In genomic region chr20:35276408-35276807, GRCh38 we compare ENCODE assay signal across 10 cellular contexts. TPM values are rescaled to one million over a fixed set of nuclear protein-coding genes. Genes with fewer than 3 reads are reported as not detected.
DNase-seq lines count a peak whose midpoint lies in the region; ATAC-seq lines count a peak whose summit lies in the region.
"Had no signal": no experiment of that assay in that cellular context is flagged by ENCODE, and none has a peak within 500 bp of the region (broad histone marks: within the 10 kb centered on the region; RNA-seq: fewer than 3 reads in every experiment).

No MANE protein-coding gene starts in this region.

- no peak for DNase-seq in activated T-cell treated with anti-CD3 and anti-CD28 coated beads, Interleukin-2, amount 50 U/mL, for 24 hours
- DNase-seq in activated T-cell treated with anti-CD3 and anti-CD28 coated beads, Interleukin-2, amount 50 U/mL, for 1 hour, result no peak
- DNase-seq in immature natural killer cell, result no peak
- DNase-seq: NCI-H1436 treated with DMSO at 0.1 percent for 48 hours had no signal

- H3K27me3 ChIP-seq in thymus (ENCODE audit: control insufficient read depth, insufficient read depth), result no peaks in the 10 kb centered on the region

- H3K27me3 Mint-ChIP-seq in activated T-cell treated with anti-CD3 and anti-CD28 coated beads, Interleukin-2, amount 50 U/mL, for 24 hours, result no peaks in the 10 kb centered on the region
- no peaks in the 10 kb centered on the region for H3K27me3 Mint-ChIP-seq in activated T-helper 17 cell treated with anti-CD3 and anti-CD28 coated beads, Interleukin-2, amount 50 U/mL, for 72 hours
- H3K27me3 Mint-ChIP-seq in immature natural killer cell (ENCODE audit: low read depth in 3 of 3), result peaks cover 2 to 7% (median 3%) of the 10 kb centered on the region in 3 donors

- peaks cover 83% of the 10 kb centered on the region for H3K36me3 Mint-ChIP-seq in activated T-cell treated with anti-CD3 and anti-CD28 coated beads, Interleukin-2, amount 50 U/mL, for 24 hours (ENCODE audit: low read depth)
- peaks cover 68% of the 10 kb centered on the region for H3K36me3 Mint-ChIP-seq in activated T-helper 17 cell treated with anti-CD3 and anti-CD28 coated beads, Interleukin-2, amount 50 U/mL, for 72 hours (ENCODE audit: low read depth)
- H3K36me3 Mint-ChIP-seq in immature natural killer cell, result peaks cover 7 to 20% (median 12%) of the 10 kb centered on the region in 3 donors

- peaks cover 4% of the 10 kb centered on the region for H3K4me1 ChIP-seq in thymus (ENCODE audit: control insufficient read depth, insufficient read depth, low read length)

- H3K4me3 Mint-ChIP-seq in activated T-cell treated with anti-CD3 and anti-CD28 coated beads, Interleukin-2, amount 50 U/mL, for 24 hours, result peak overlapping the region; percentile 97
- peak overlapping the region; percentile 99 for H3K4me3 Mint-ChIP-seq in activated T-helper 17 cell treated with anti-CD3 and anti-CD28 coated beads, Interleukin-2, amount 50 U/mL, for 72 hours
- H3K4me3 Mint-ChIP-seq in immature natural killer cell, result peak overlapping the region in 4 of 5 donors; percentile 95 to 98 (median 98)

- peaks cover 43% of the 10 kb centered on the region for H3K36me3 ChIP-seq in thymus (ENCODE audit: control insufficient read depth, insufficient read depth)
- H3K36me3 ChIP-seq: prostate gland had no signal

- 100% methylated on average over 6 of the region's 6 CpGs for WGBS in thymus

- peak overlapping the region; percentile 98 for H3K27ac Mint-ChIP-seq in activated T-cell treated with anti-CD3 and anti-CD28 coated beads, Interleukin-2, amount 50 U/mL, for 24 hours
- H3K27ac Mint-ChIP-seq in activated T-helper 17 cell treated with anti-CD3 and anti-CD28 coated beads, Interleukin-2, amount 50 U/mL, for 72 hours, result peak overlapping the region; percentile 100
- H3K27ac Mint-ChIP-seq in immature natural killer cell, result peak overlapping the region; percentile 97 to 100 (median 100)

- no peaks in the 10 kb centered on the region for H3K9me3 Mint-ChIP-seq in activated T-cell treated with anti-CD3 and anti-CD28 coated beads, Interleukin-2, amount 50 U/mL, for 24 hours
- H3K9me3 Mint-ChIP-seq in activated T-helper 17 cell treated with anti-CD3 and anti-CD28 coated beads, Interleukin-2, amount 50 U/mL, for 72 hours, result no peaks in the 10 kb centered on the region
- no peaks in the 10 kb centered on the region for H3K9me3 Mint-ChIP-seq in immature natural killer cell

- peaks cover 17% of the 10 kb centered on the region for H3K4me1 Mint-ChIP-seq in activated T-cell treated with anti-CD3 and anti-CD28 coated beads, Interleukin-2, amount 50 U/mL, for 24 hours (ENCODE audit: low read depth)
- H3K4me1 Mint-ChIP-seq in activated T-helper 17 cell treated with anti-CD3 and anti-CD28 coated beads, Interleukin-2, amount 50 U/mL, for 72 hours, result peaks cover 4% of the 10 kb centered on the region
- H3K4me1 Mint-ChIP-seq in immature natural killer cell, result peaks cover 16 to 25% of the 10 kb centered on the region in 2 donors

- ATAC-seq in activated T-helper 17 cell treated with anti-CD3 and anti-CD28 coated beads, Interleukin-2, amount 50 U/mL, for 72 hours (replicated peaks), result no peak
- no peak for ATAC-seq in HG02970 (IDR thresholded peaks at IDR 0.05; ENCODE audit: low FRiP score, unreplicated experiment)
- no peak for ATAC-seq in GM19328 (IDR thresholded peaks at IDR 0.05; ENCODE audit: unreplicated experiment)
- no peak for ATAC-seq in GM18867 (IDR thresholded peaks at IDR 0.05; ENCODE audit: unreplicated experiment)

- no peaks in the 10 kb centered on the region for H3K9me3 ChIP-seq in thymus (ENCODE audit: control insufficient read depth)
- H3K9me3 ChIP-seq: prostate gland had no signal

- H3K27ac ChIP-seq in thymus (ENCODE audit: low read depth), result peak overlapping the region; percentile 37

- H3K4me3 ChIP-seq in thymus (ENCODE audit: low read length), result peak overlapping the region; percentile 83

RNA-seq across cellular contexts. Expression of gene MMP24OS, which starts 1.5 kb away (rescaled TPM):
- total RNA-seq in activated T-helper 17 cell treated with anti-CD3 and anti-CD28 coated beads, Interleukin-2, amount 50 U/mL, for 72 hours, result 100 to 1,000 TPM in 1 of 2 donors, 10 to 100 TPM in 1; 38.3 to 104 TPM
- polyA plus RNA-seq in immature natural killer cell, result 10 to 100 TPM in 2 of 3 donors, 1 to 10 TPM in 1; 5.1 to 22.2 (median 17.7) TPM
- polyA plus RNA-seq in thymus, result 32.0 TPM

RNA-seq across cellular contexts. Expression of gene EIF6, which starts 8.2 kb away (rescaled TPM):
- total RNA-seq in activated T-helper 17 cell treated with anti-CD3 and anti-CD28 coated beads, Interleukin-2, amount 50 U/mL, for 72 hours, result 100 to 1,000 TPM in 1 of 2 donors, 10 to 100 TPM in 1; 82.7 to 146 TPM
- 100 to 1,000 TPM; 236 to 379 (median 249) TPM for polyA plus RNA-seq in immature natural killer cell
- 88.6 TPM for polyA plus RNA-seq in thymus

RNA-seq across cellular contexts. Expression of gene FAM83C, which starts 15.8 kb away (rescaled TPM):
- not detected for total RNA-seq in activated T-helper 17 cell treated with anti-CD3 and anti-CD28 coated beads, Interleukin-2, amount 50 U/mL, for 72 hours
- polyA plus RNA-seq in immature natural killer cell (not detected), thymus (0.14 TPM)

RNA-seq across cellular contexts. Expression of gene MMP24, which starts 49.9 kb away (rescaled TPM):
- under 1 TPM in 1 of 2 donors, not detected in 1; 0.04 TPM for total RNA-seq in activated T-helper 17 cell treated with anti-CD3 and anti-CD28 coated beads, Interleukin-2, amount 50 U/mL, for 72 hours
- polyA plus RNA-seq in immature natural killer cell, result under 1 TPM in 2 of 3 donors, not detected in 1; 0.06 to 0.17 TPM
- polyA plus RNA-seq in thymus, result 0.11 TPM
